Comparison of ENCODE assay signal across 8 cellular contexts in genomic region chr17:1398028-1398427, GRCh38. TPM values are rescaled to one million over a fixed set of nuclear protein-coding genes. Genes with fewer than 3 reads are reported as not detected.
A peak's percentile ranks its signal among the peaks of the same experiment; 100 is the strongest.
DNase-seq lines count a peak whose midpoint lies in the region; ATAC-seq and TF ChIP-seq lines count a peak whose summit lies in the region.

No MANE protein-coding gene starts in this region.

- peak overlapping the region; percentile 95 for H3K4me3 Mint-ChIP-seq in progenitor cell of endocrine pancreas (ENCODE audit: low read depth)

- no peaks in the 10 kb centered on the region for H3K27me3 Mint-ChIP-seq in progenitor cell of endocrine pancreas

- ATAC-seq in GM21447 (IDR thresholded peaks at IDR 0.05; ENCODE audit: unreplicated experiment) = no peak

- peaks cover 7% of the 10 kb centered on the region for H3K36me3 Mint-ChIP-seq in progenitor cell of endocrine pancreas (ENCODE audit: insufficient read depth)

- H3K4me1 ChIP-seq in ES-I3 (ENCODE audit: insufficient read depth, low read length) = peaks cover 10% of the 10 kb centered on the region

- H3K9ac ChIP-seq in ES-I3 (ENCODE audit: low read depth, low read length) = peak overlapping the region; percentile 96

- peak overlapping the region; percentile 100 for H3K27ac Mint-ChIP-seq in progenitor cell of endocrine pancreas

- H3K9me3 Mint-ChIP-seq in progenitor cell of endocrine pancreas (ENCODE audit: low read depth) = no peaks in the 10 kb centered on the region

- TF ChIP-seq CTCF in epithelial cell of esophagus (IDR thresholded peaks at IDR 0.05; ENCODE audit: insufficient read depth, low read depth, low read length, missing control alignments) = no peak
- no peak for TF ChIP-seq CTCF in progenitor cell of endocrine pancreas (IDR thresholded peaks at IDR 0.05; ENCODE audit: unreplicated experiment)

- H3K4me3 ChIP-seq in epithelial cell of esophagus (ENCODE audit: low read length) = peak overlapping the region; percentile 98

- H3K4me1 Mint-ChIP-seq in progenitor cell of endocrine pancreas (ENCODE audit: low read depth) = peaks cover 23% of the 10 kb centered on the region

- DNase-seq in OCI-M1 (lab: John Stamatoyannopoulos, UW) (peak; percentile 19), epithelial cell of esophagus (ENCODE audit: low read depth) (no peak), progenitor cell of endocrine pancreas (ENCODE audit: low spot score, unreplicated experiment) (no peak), NCI-H146 treated with DMSO at 0.1 percent for 48 hours (lab: John Stamatoyannopoulos, UW; ENCODE audit: unreplicated experiment) (no peak), NCI-H2029 (lab: John Stamatoyannopoulos, UW) (no peak)
- no peak for DNase-seq in stimulated activated CD4-positive, alpha-beta T cell treated with anti-CD3 and anti-CD28 coated beads, Interleukin-2, amount 100 ng/mL, for 48 hours

- H3K9me3 ChIP-seq in ES-I3 (ENCODE audit: control insufficient read depth, insufficient read depth, low read length) = no peaks in the 10 kb centered on the region

- no peaks in the 10 kb centered on the region for H3K36me3 ChIP-seq in ES-I3 (ENCODE audit: insufficient read depth, low read length)

RNA-seq across cellular contexts. Expression of gene YWHAE, which starts 2.0 kb away (rescaled TPM):
- total RNA-seq in progenitor cell of endocrine pancreas = 951 and 984 TPM in 2 replicates

RNA-seq across cellular contexts. Expression of gene CRK, which starts 58.0 kb away (rescaled TPM):
- 41.6 and 44.8 TPM in 2 replicates for total RNA-seq in progenitor cell of endocrine pancreas
